In the genomic region with DNA sequence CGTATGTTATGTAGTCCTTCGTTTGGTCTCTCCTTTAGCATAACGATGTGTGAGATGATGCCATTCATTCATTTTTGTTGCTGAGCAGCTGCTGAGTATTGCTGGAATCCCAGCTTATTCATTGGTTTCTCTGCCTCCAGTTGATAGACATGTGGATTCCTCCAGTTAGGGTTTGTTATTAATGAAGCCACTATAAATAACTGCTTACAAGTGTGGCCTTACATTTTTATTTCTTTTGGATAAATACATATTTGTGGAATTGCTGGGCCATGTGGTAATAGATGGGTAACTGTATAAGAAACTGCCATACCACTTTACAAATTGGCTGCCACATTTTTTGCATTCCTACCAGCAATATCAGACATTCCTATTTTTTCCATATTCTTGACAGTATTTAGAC, we compare ENCODE assay signal across 16 cellular contexts. TPM values are rescaled to one million over a fixed set of nuclear protein-coding genes. Genes with fewer than 3 reads are reported as not detected.
A peak's percentile ranks its signal among the peaks of the same experiment; 100 is the strongest.
DNase-seq lines count a peak whose midpoint lies in the region; ATAC-seq, FAIRE-seq and TF ChIP-seq lines count a peak whose summit lies in the region.
"Had no signal": no experiment of that assay in that cellular context is flagged by ENCODE, and none has a peak within 500 bp of the region (broad histone marks: within the 10 kb centered on the region; RNA-seq: fewer than 3 reads in every experiment).

No MANE protein-coding gene starts in this region.

- TF ChIP-seq POLR2A in GM12892 (IDR thresholded peaks at IDR 0.05; ENCODE audit: low read depth, low read length) = no peak

- DNase-seq in CD4-positive, alpha-beta memory T cell = no peak
- DNase-seq in GM12892 (ENCODE audit: insufficient read length) (no peak), astrocyte (ENCODE audit: low read depth) (no peak), MM.1S (no peak), kidney tubule cell (ENCODE audit: low spot score) (no peak)
- DNase-seq in natural killer cell treated with Interleukin-12 subunit alpha and Interleukin-12 subunit beta and Interleukin-15 and Interleukin-18, amount 100 ng/mL, for 72 hours (ENCODE audit: low spot score) = no peak
- DNase-seq: Caco-2, NCI-H1092, NCI-H1694 treated with DMSO at 0.1 percent for 48 hours, NCI-H446 treated with DMSO at 0.1 percent for 48 hours, NCI-H748 treated with DMSO at 0.1 percent for 48 hours, PC-9 had no signal

- peaks cover 0 to 12% (median 0%) of the 10 kb centered on the region in 8 donors for H3K9me3 Mint-ChIP-seq in CD4-positive, alpha-beta memory T cell
- H3K9me3 Mint-ChIP-seq in astrocyte (ENCODE audit: unreplicated experiment) = peaks cover 7% of the 10 kb centered on the region
- H3K9me3 Mint-ChIP-seq in natural killer cell treated with Interleukin-12 subunit alpha and Interleukin-12 subunit beta and Interleukin-15 and Interleukin-18, amount 100 ng/mL, for 72 hours = no peaks in the 10 kb centered on the region
- H3K9me3 Mint-ChIP-seq: GM23338 had no signal

- TF ChIP-seq CTCF in astrocyte (IDR thresholded peaks at IDR 0.05; ENCODE audit: insufficient read depth, low read depth, low read length) (no peak), MM.1S (IDR thresholded peaks at IDR 0.05; ENCODE audit: low read length) (no peak)

- H3K36me3 Mint-ChIP-seq in CD4-positive, alpha-beta memory T cell = peaks cover 17 to 26% of the 10 kb centered on the region in 2 donors
- peaks cover 9% of the 10 kb centered on the region for H3K36me3 Mint-ChIP-seq in astrocyte (ENCODE audit: low read depth, unreplicated experiment)
- H3K36me3 Mint-ChIP-seq in natural killer cell treated with Interleukin-12 subunit alpha and Interleukin-12 subunit beta and Interleukin-15 and Interleukin-18, amount 100 ng/mL, for 72 hours = peaks cover 18% of the 10 kb centered on the region

- H3K9me2 ChIP-seq in MM.1S (replicated peaks; ENCODE audit: insufficient read depth, low read length) = no peaks in the 10 kb centered on the region

- CTCF ChIA-PET in CD4-positive, alpha-beta memory T cell (lab: Charles Lee; ENCODE audit: partially characterized antibody) = interaction anchor here (3.5 kb wide), 1 partner anchor 163 kb away, joined by 14 read pairs; no protein-coding TSS in a partner anchor

- H3K4me2 ChIP-seq in astrocyte (ENCODE audit: low read length) (no peak overlapping the region), MM.1S (ENCODE audit: low read depth, low read length) (no peak overlapping the region)
- H3K4me2 ChIP-seq: BLaER1, GM23338, PC-9 had no signal

- peaks cover 34% of the 10 kb centered on the region for H3K4me1 ChIP-seq in CD4-positive, alpha-beta memory T cell (ENCODE audit: insufficient read depth, low read length)
- H3K4me1 ChIP-seq in astrocyte (ENCODE audit: insufficient read depth, low read length) (peaks cover 3% of the 10 kb centered on the region), MM.1S (ENCODE audit: low read length) (no peaks in the 10 kb centered on the region)
- H3K4me1 ChIP-seq: Caco-2 had no signal

- H3K9me3 ChIP-seq in CD4-positive, alpha-beta memory T cell (ENCODE audit: control insufficient read depth in 1 of 2, low read length in 2 of 2) = no peaks in the 10 kb centered on the region
- H3K9me3 ChIP-seq in astrocyte (ENCODE audit: insufficient read depth, low read depth, low read length) = no peaks in the 10 kb centered on the region
- H3K9me3 ChIP-seq in MM.1S (replicated peaks; ENCODE audit: insufficient read depth, low read length) = no peaks in the 10 kb centered on the region
- H3K9me3 ChIP-seq: BLaER1, Caco-2 had no signal

- no peak overlapping the region for H3K27ac ChIP-seq in CD4-positive, alpha-beta memory T cell (ENCODE audit: low read depth, low read length)
- H3K27ac ChIP-seq in astrocyte (ENCODE audit: low read depth, low read length) = no peak overlapping the region
- no peak overlapping the region for H3K27ac ChIP-seq in MM.1S (ENCODE audit: low read length)
- H3K27ac ChIP-seq: BLaER1, PC-9 had no signal

- H3K36me3 ChIP-seq in CD4-positive, alpha-beta memory T cell (ENCODE audit: insufficient read depth, low read length) = peaks cover 16% of the 10 kb centered on the region
- H3K36me3 ChIP-seq in astrocyte (ENCODE audit: insufficient read depth, low read length) (no peaks in the 10 kb centered on the region), MM.1S (replicated peaks; ENCODE audit: insufficient read depth, low read length) (no peaks in the 10 kb centered on the region)

- H4K20me1 ChIP-seq in astrocyte (ENCODE audit: insufficient read depth, low read length) (peaks cover 12% of the 10 kb centered on the region), MM.1S (ENCODE audit: insufficient read depth, low read length) (no peaks in the 10 kb centered on the region)

- no peak overlapping the region for H3K4me3 ChIP-seq in CD4-positive, alpha-beta memory T cell (ENCODE audit: low read length in 2 of 2)
- H3K4me3 ChIP-seq in astrocyte (ENCODE audit: insufficient read depth, low read depth, low read length) (no peak overlapping the region), MM.1S (ENCODE audit: low read length) (no peak overlapping the region)
- H3K4me3 ChIP-seq: BLaER1, GM23338, PC-9 had no signal

- H3F3A ChIP-seq in MM.1S (ENCODE audit: insufficient read depth, low read length) = no peaks in the 10 kb centered on the region; the same call in 1 of the 2 replicates

- no peaks in the 10 kb centered on the region for H3K27me3 ChIP-seq in CD4-positive, alpha-beta memory T cell (ENCODE audit: insufficient read depth, low read length)
- peaks cover 35% of the 10 kb centered on the region for H3K27me3 ChIP-seq in astrocyte (ENCODE audit: insufficient read depth, low read length)
- no peaks in the 10 kb centered on the region for H3K27me3 ChIP-seq in MM.1S (replicated peaks; ENCODE audit: insufficient read depth, low read length)

- intact Hi-C loops in CD4-positive, alpha-beta memory T cell (cut with micrococcal nuclease) = no loop called here

- H3K79me2 ChIP-seq in astrocyte (ENCODE audit: insufficient read depth, low read length) (no peaks in the 10 kb centered on the region), MM.1S (ENCODE audit: low read length) (peaks cover 10% of the 10 kb centered on the region)

- peak overlapping the region in 4 of 7 donors; percentile 78 to 100 (median 100) for H3K27ac Mint-ChIP-seq in CD4-positive, alpha-beta memory T cell
- no peak overlapping the region for H3K27ac Mint-ChIP-seq in astrocyte (ENCODE audit: unreplicated experiment)
- H3K27ac Mint-ChIP-seq in natural killer cell treated with Interleukin-12 subunit alpha and Interleukin-12 subunit beta and Interleukin-15 and Interleukin-18, amount 100 ng/mL, for 72 hours = peak overlapping the region; percentile 96 to 99
- H3K27ac Mint-ChIP-seq: GM23338 had no signal

- peaks cover 1% of the 10 kb centered on the region in 2 donors for H3K27me3 Mint-ChIP-seq in CD4-positive, alpha-beta memory T cell
- peaks cover 26% of the 10 kb centered on the region for H3K27me3 Mint-ChIP-seq in astrocyte (ENCODE audit: low read depth, unreplicated experiment)
- H3K27me3 Mint-ChIP-seq in natural killer cell treated with Interleukin-12 subunit alpha and Interleukin-12 subunit beta and Interleukin-15 and Interleukin-18, amount 100 ng/mL, for 72 hours = peaks cover 7 to 16% of the 10 kb centered on the region in 2 donors

- no peak overlapping the region for H2AFZ ChIP-seq in astrocyte (ENCODE audit: low read depth, low read length)
- H2AFZ ChIP-seq in MM.1S (ENCODE audit: low read length) = no peak overlapping the region
- H2AFZ ChIP-seq: GM23338, PC-9 had no signal

- peak overlapping the region in 6 of 8 donors; percentile 6 to 99 (median 38) for H3K4me3 Mint-ChIP-seq in CD4-positive, alpha-beta memory T cell
- no peak overlapping the region for H3K4me3 Mint-ChIP-seq in astrocyte (ENCODE audit: unreplicated experiment)
- H3K4me3 Mint-ChIP-seq in natural killer cell treated with Interleukin-12 subunit alpha and Interleukin-12 subunit beta and Interleukin-15 and Interleukin-18, amount 100 ng/mL, for 72 hours = peak overlapping the region; percentile 42
- H3K4me3 Mint-ChIP-seq: GM23338 had no signal

- ATAC-seq in natural killer cell treated with Interleukin-12 subunit alpha and Interleukin-12 subunit beta and Interleukin-15 and Interleukin-18, amount 100 ng/mL, for 72 hours = no peak
- ATAC-seq in HG03571 (IDR thresholded peaks at IDR 0.05; ENCODE audit: unreplicated experiment) = no peak
- ATAC-seq: GM23338 had no signal

- FAIRE-seq in GM12892 (lab: Jason Lieb, UNC) (peak; percentile 36), astrocyte (lab: Jason Lieb, UNC) (peak; percentile 9)
- FAIRE-seq: HTR-8/SVneo had no signal

- H3K9ac ChIP-seq in astrocyte (ENCODE audit: low read length) = no peak overlapping the region
- H3K9ac ChIP-seq in MM.1S (ENCODE audit: low read length) = no peak overlapping the region
- H3K9ac ChIP-seq: BLaER1 had no signal

- POLR2A ChIA-PET in CD4-positive, alpha-beta memory T cell (lab: Charles Lee; ENCODE audit: partially characterized antibody) = interaction anchor here (1.2 to 21.6 kb wide), 4 partner anchors 51 to 159 kb away, joined by 3 to 517 read pairs (median 8); no protein-coding TSS in a partner anchor

- H3K4me1 Mint-ChIP-seq in CD4-positive, alpha-beta memory T cell = peaks cover 26 to 63% (median 34%) of the 10 kb centered on the region in 4 donors
- H3K4me1 Mint-ChIP-seq in astrocyte (ENCODE audit: low read depth, unreplicated experiment) = peaks cover 16% of the 10 kb centered on the region
- peaks cover 30 to 53% of the 10 kb centered on the region in 2 donors for H3K4me1 Mint-ChIP-seq in natural killer cell treated with Interleukin-12 subunit alpha and Interleukin-12 subunit beta and Interleukin-15 and Interleukin-18, amount 100 ng/mL, for 72 hours (ENCODE audit: low read depth in 2 of 2)

RNA-seq across cellular contexts. Expression of gene HLA-B, which starts 2.6 kb away (rescaled TPM):
- total RNA-seq in CD4-positive, alpha-beta memory T cell = 1,000 to 10,000 TPM; 5,565 to 5,762 TPM
- 1,000 to 10,000 TPM; 6,650 to 9,105 TPM for polyA plus RNA-seq in CD4-positive, alpha-beta memory T cell
- 4,038 TPM for polyA plus RNA-seq in GM12892 (2012; ENCODE audit: missing spikeins)
- 1,493 and 2,082 TPM in 2 replicates for total RNA-seq in astrocyte
- 1,000 to 10,000 TPM; 3,852 to 7,384 TPM for total RNA-seq in natural killer cell treated with Interleukin-12 subunit alpha and Interleukin-12 subunit beta and Interleukin-15 and Interleukin-18, amount 100 ng/mL, for 72 hours

RNA-seq across cellular contexts. Expression of gene MICA, which starts 43.8 kb away (rescaled TPM):
- 10 to 100 TPM; 18.5 to 21.2 TPM for total RNA-seq in CD4-positive, alpha-beta memory T cell
- polyA plus RNA-seq in CD4-positive, alpha-beta memory T cell = 1 to 10 TPM; 3.5 to 5.4 TPM
- 8.2 TPM for polyA plus RNA-seq in GM12892 (2012; ENCODE audit: missing spikeins)
- total RNA-seq in astrocyte = 70.0 and 70.6 TPM in 2 replicates
- total RNA-seq in natural killer cell treated with Interleukin-12 subunit alpha and Interleukin-12 subunit beta and Interleukin-15 and Interleukin-18, amount 100 ng/mL, for 72 hours = 10 to 100 TPM; 14.2 to 16.9 TPM
